ENCODE assay signal across 2 cellular contexts in genomic region chr15:55279100-55279745, GRCh38.
TF ChIP-seq lines count a peak whose summit lies in the region.

No MANE protein-coding gene starts in this region.

TF ChIP-seq in SK-N-SH, 30 proteins besides CTCF, POLR2A, EP300 and RAD21 (continued from another document):
- TF ChIP-seq REST (IDR thresholded peaks at IDR 0.05; ENCODE audit: low read depth, low read length) (no peak), EZH2phosphoT487 (IDR thresholded peaks at IDR 0.05; ENCODE audit: borderline replicate concordance, low read depth) (no peak), FOSL2 (IDR thresholded peaks at IDR 0.05; ENCODE audit: borderline replicate concordance, low read depth) (no peak)

TF ChIP-seq in SK-N-SH treated with all-trans-retinoic acid at 6 μM for 48 hours, 23 proteins besides CTCF, POLR2A, EP300 and RAD21 (continued from another document):
- TF ChIP-seq POU6F1 (CRISPR knock-in tag; IDR thresholded peaks at IDR 0.05; ENCODE audit: borderline replicate concordance, low read depth) (no peak), PATZ1 (CRISPR knock-in tag; IDR thresholded peaks at IDR 0.05; ENCODE audit: borderline replicate concordance) (no peak), ISL1 (CRISPR knock-in tag; IDR thresholded peaks at IDR 0.05) (no peak), CSRNP3 (CRISPR knock-in tag; IDR thresholded peaks at IDR 0.05) (no peak), TSHZ2 (CRISPR knock-in tag; IDR thresholded peaks at IDR 0.05) (no peak), ZFP30 (CRISPR knock-in tag; IDR thresholded peaks at IDR 0.05) (no peak), RARB (CRISPR knock-in tag; IDR thresholded peaks at IDR 0.05) (no peak), OSR1 (CRISPR knock-in tag; IDR thresholded peaks at IDR 0.05) (no peak), ZFP3 (CRISPR knock-in tag; IDR thresholded peaks at IDR 0.05) (no peak), ARNTL (CRISPR knock-in tag; IDR thresholded peaks at IDR 0.05; ENCODE audit: borderline replicate concordance, low read depth) (no peak), BACH2 (CRISPR knock-in tag; IDR thresholded peaks at IDR 0.05; ENCODE audit: borderline replicate concordance) (no peak)
TF ChIP-seq in SK-N-SH treated with all-trans-retinoic acid at 6 μM for 48 hours: peak in this region for 0.
